ENCODE assay signal across 1 cellular context in the genomic region with DNA sequence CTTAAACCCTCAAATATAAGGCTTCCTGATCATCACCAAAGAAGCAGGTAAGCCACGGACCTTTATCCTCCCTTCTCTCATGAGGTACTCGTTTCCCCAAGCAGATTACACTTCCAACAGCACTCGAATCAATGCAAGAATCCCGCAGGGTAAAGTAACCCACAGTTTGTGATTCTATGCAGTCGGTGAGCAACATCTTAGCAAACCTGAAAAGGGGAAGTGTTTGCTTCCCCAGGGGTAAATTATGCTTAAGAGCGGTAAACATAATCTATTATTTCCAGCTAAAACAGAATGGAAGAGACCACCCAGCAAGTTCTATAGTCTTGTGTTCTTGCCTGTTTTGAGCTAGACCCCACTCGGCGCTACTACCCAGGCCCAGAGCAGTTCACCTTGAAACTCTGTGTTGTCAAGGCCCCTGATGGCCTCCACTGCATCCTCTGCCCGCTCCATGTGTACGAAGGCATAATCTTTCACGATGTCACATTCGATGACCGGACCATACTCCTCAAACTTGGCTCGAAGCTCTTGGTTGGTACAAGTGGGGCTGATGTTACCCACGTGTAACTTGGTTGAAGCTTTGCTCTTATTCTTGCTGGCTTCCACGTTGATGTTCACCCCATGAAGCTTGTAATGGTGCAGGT.
TF ChIP-seq lines count a peak whose summit lies in the region.

No MANE protein-coding gene starts in this region.

TF ChIP-seq in SK-N-SH, 30 proteins besides CTCF, POLR2A, EP300 and RAD21 (continued from another document):
- TF ChIP-seq, protein P1, sequence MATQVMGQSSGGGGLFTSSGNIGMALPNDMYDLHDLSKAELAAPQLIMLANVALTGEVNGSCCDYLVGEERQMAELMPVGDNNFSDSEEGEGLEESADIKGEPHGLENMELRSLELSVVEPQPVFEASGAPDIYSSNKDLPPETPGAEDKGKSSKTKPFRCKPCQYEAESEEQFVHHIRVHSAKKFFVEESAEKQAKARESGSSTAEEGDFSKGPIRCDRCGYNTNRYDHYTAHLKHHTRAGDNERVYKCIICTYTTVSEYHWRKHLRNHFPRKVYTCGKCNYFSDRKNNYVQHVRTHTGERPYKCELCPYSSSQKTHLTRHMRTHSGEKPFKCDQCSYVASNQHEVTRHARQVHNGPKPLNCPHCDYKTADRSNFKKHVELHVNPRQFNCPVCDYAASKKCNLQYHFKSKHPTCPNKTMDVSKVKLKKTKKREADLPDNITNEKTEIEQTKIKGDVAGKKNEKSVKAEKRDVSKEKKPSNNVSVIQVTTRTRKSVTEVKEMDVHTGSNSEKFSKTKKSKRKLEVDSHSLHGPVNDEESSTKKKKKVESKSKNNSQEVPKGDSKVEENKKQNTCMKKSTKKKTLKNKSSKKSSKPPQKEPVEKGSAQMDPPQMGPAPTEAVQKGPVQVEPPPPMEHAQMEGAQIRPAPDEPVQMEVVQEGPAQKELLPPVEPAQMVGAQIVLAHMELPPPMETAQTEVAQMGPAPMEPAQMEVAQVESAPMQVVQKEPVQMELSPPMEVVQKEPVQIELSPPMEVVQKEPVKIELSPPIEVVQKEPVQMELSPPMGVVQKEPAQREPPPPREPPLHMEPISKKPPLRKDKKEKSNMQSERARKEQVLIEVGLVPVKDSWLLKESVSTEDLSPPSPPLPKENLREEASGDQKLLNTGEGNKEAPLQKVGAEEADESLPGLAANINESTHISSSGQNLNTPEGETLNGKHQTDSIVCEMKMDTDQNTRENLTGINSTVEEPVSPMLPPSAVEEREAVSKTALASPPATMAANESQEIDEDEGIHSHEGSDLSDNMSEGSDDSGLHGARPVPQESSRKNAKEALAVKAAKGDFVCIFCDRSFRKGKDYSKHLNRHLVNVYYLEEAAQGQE (IDR thresholded peaks at IDR 0.05; ENCODE audit: low read depth, low read length): no peak
- TF ChIP-seq POLR2AphosphoS5 (IDR thresholded peaks at IDR 0.05; ENCODE audit: low read depth, low read length) (no peak), RFX5 (IDR thresholded peaks at IDR 0.05; ENCODE audit: low read length) (no peak)
